22 cellular contexts compared by ENCODE assay signal in the genomic region with DNA sequence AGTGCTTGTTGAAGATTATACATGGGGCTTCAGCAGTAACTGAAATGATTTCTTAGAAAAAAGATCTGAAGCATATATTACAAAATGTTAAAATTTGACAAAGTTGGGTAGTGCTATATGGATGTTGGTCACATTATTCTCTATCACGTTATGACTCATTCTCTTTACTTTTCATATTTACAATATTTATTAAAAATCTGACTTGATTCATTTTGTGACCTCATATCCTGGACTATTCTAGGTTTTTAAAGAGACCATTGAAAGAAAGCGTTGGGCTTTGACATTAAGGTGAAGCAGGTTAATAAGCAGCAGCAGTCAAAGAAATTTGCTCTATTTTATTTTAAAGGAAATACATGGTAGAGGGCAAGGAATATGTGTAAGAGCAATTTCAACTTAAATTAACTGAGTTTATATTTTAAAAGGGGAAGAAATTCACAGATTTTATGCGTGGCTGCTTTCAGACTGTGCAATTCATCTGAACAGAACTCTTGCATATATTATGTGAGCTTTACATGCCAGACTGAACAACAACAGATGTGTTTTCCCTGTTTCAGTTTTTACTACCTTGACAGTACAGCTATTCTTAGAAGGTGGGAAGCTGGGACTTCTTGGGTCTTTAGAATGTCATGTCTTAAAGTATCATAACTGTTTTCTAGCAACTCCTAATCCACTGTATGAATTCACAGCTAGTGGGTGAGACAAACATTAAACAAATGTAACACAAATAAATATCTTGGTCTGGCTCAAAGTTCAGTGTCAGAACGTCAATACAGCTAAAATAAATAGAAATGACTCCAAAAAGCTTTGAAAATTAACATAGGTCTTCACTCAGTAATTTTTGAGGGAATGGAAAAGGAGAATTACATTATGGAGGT. TPM values are rescaled to one million over a fixed set of nuclear protein-coding genes. Genes with fewer than 3 reads are reported as not detected.
"Had no signal": no experiment of that assay in that cellular context is flagged by ENCODE, and none has a peak within 500 bp of the region (broad histone marks: within the 10 kb centered on the region; RNA-seq: fewer than 3 reads in every experiment).

No MANE protein-coding gene starts in this region.

- H3K36me3 ChIP-seq: esophagus muscularis mucosa, gastrocnemius medialis, neutrophil, sigmoid colon had no signal

- H3K4me3 ChIP-seq: dorsolateral prefrontal cortex, esophagus muscularis mucosa, gastrocnemius medialis, mucosa of descending colon, psoas muscle, sigmoid colon, skin epidermis had no signal

- H3K4me1 ChIP-seq: esophagus muscularis mucosa, gastrocnemius medialis, psoas muscle, sigmoid colon had no signal

- FAIRE-seq: kidney had no signal

- H3K27ac ChIP-seq: dorsolateral prefrontal cortex, epithelial cell of prostate, esophagus muscularis mucosa, gastrocnemius medialis, neutrophil, psoas muscle, sigmoid colon, skin epidermis had no signal

- H3K27me3 ChIP-seq: esophagus muscularis mucosa, sigmoid colon had no signal

- DNase-seq: cortex of kidney; dorsolateral prefrontal cortex; effector CD8-positive, alpha-beta T cell; gastrocnemius medialis; immature natural killer cell; kidney; left cardiac atrium; left ventricle myocardium superior; mucosa of descending colon; naive thymus-derived CD8-positive, alpha-beta T cell; psoas muscle; sigmoid colon; stimulated activated CD4-positive, alpha-beta T cell treated with anti-CD3 and anti-CD28 coated beads, Interleukin-2, amount 100 ng/mL, for 24 hours; stimulated activated CD4-positive, alpha-beta T cell treated with anti-CD3 and anti-CD28 coated beads, Interleukin-4, amount 100 ng/mL, for 4 hours; stimulated activated naive CD4-positive, alpha-beta T cell; trophoblast cell had no signal

- ATAC-seq: gastrocnemius medialis; left cardiac atrium; left ventricle myocardium superior; mucosa of descending colon; naive thymus-derived CD8-positive, alpha-beta T cell; psoas muscle had no signal

RNA-seq across cellular contexts. Expression of gene FAM20A, which starts 10.4 kb away (rescaled TPM):
- total RNA-seq: lung microvascular endothelial cell; naive thymus-derived CD8-positive, alpha-beta T cell had no signal
- polyA plus RNA-seq: immature natural killer cell, neural cell had no signal
